Comparison of ENCODE assay signal across 19 cellular contexts in the genomic region with DNA sequence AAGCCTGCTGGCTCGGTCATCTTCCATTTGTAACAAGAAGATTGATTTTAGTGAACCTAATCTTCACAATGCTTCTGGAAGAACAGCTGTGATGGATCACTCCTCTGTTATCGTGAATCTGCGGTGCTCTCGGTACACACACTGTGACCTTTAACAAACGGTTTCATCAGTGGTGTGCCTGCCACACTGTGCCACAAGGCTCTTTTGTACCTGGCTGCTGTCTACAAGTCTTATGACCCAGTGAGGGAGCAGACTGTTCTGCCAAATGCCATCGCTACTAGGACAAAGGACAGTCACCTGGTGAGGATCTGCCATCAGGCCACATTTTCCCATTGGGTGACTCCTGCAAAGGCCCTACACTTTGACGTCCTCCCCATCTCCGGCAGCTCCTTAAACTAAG.
"Had no signal": no experiment of that assay in that cellular context is flagged by ENCODE, and none has a peak within 500 bp of the region (broad histone marks: within the 10 kb centered on the region; RNA-seq: fewer than 3 reads in every experiment).

No MANE protein-coding gene starts in this region.

- DNase-seq: activated CD4-positive, alpha-beta memory T cell treated with anti-CD3 and anti-CD28 coated beads, Interleukin-2, amount 10 ng/mL, durations not matched to agents 7 days and 5 days; activated CD4-positive, alpha-beta T cell treated with anti-CD3 and anti-CD28 coated beads for 48 hours; activated CD8-positive, alpha-beta memory T cell treated with anti-CD3 and anti-CD28 coated beads, Interleukin-2, amount 10 ng/mL, durations not matched to agents 7 days and 5 days; cerebellar nuclear complex; cortex of kidney; erythroblast; foreskin melanocyte; right lobe of liver; stimulated activated CD4-positive, alpha-beta T cell treated with anti-CD3 and anti-CD28 coated beads, Interleukin-4, amount 100 ng/mL, for 24 hours had no signal

- H3K27me3 ChIP-seq: breast epithelium, right lobe of liver had no signal

- H3K27ac Mint-ChIP-seq: activated CD4-positive, alpha-beta memory T cell treated with anti-CD3 and anti-CD28 coated beads, Interleukin-2, amount 10 ng/mL, durations not matched to agents 7 days and 5 days; activated CD8-positive, alpha-beta memory T cell treated with anti-CD3 and anti-CD28 coated beads, Interleukin-2, amount 10 ng/mL, durations not matched to agents 7 days and 5 days; activated naive CD4-positive, alpha-beta T cell treated with anti-CD3 and anti-CD28 coated beads, Interleukin-2, amount 50 U/mL, for 24 hours; activated T-helper 17 cell treated with anti-CD3 and anti-CD28 coated beads, Interleukin-2, amount 50 U/mL, for 72 hours; stimulated activated effector memory CD8-positive, alpha-beta T cell treated with anti-CD3 and anti-CD28 coated beads, Interleukin-12 subunit alpha, Interleukin-12 subunit beta, amount 100 ng/mL, for 72 hours; T-helper 2 cell treated with Interferon-gamma antibody and Interleukin-4, amounts not matched to agents 5 μg/mL and 100 μg/mL, for 36 hours; WTC11 had no signal

- H3K36me3 ChIP-seq: breast epithelium had no signal

- ATAC-seq: activated CD8-positive, alpha-beta memory T cell treated with anti-CD3 and anti-CD28 coated beads, Interleukin-2, amount 10 ng/mL, durations not matched to agents 7 days and 5 days; activated T-helper 17 cell treated with anti-CD3 and anti-CD28 coated beads, Interleukin-2, amount 50 U/mL, for 72 hours; stimulated activated effector memory CD8-positive, alpha-beta T cell treated with anti-CD3 and anti-CD28 coated beads, Interleukin-12 subunit alpha, Interleukin-12 subunit beta, amount 100 ng/mL, for 72 hours; WTC11 had no signal

- H3K9me3 Mint-ChIP-seq: activated CD4-positive, alpha-beta memory T cell treated with anti-CD3 and anti-CD28 coated beads, Interleukin-2, amount 10 ng/mL, durations not matched to agents 7 days and 5 days; activated naive CD4-positive, alpha-beta T cell treated with anti-CD3 and anti-CD28 coated beads, Interleukin-2, amount 50 U/mL, for 24 hours; activated T-helper 17 cell treated with anti-CD3 and anti-CD28 coated beads, Interleukin-2, amount 50 U/mL, for 72 hours; neural crest cell; stimulated activated effector memory CD8-positive, alpha-beta T cell treated with anti-CD3 and anti-CD28 coated beads, Interleukin-12 subunit alpha, Interleukin-12 subunit beta, amount 100 ng/mL, for 72 hours; T-helper 2 cell treated with Interferon-gamma antibody and Interleukin-4, amounts not matched to agents 5 μg/mL and 100 μg/mL, for 36 hours; WTC11 had no signal

- H3K4me3 ChIP-seq: breast epithelium, lung, prostate gland, right lobe of liver, thoracic aorta had no signal

- H3K27ac ChIP-seq: breast epithelium, prostate gland, right lobe of liver, thoracic aorta had no signal

- H3K27me3 Mint-ChIP-seq: activated CD4-positive, alpha-beta memory T cell treated with anti-CD3 and anti-CD28 coated beads, Interleukin-2, amount 10 ng/mL, durations not matched to agents 7 days and 5 days; activated CD8-positive, alpha-beta memory T cell treated with anti-CD3 and anti-CD28 coated beads, Interleukin-2, amount 10 ng/mL, durations not matched to agents 7 days and 5 days; activated naive CD4-positive, alpha-beta T cell treated with anti-CD3 and anti-CD28 coated beads, Interleukin-2, amount 50 U/mL, for 24 hours; activated T-helper 17 cell treated with anti-CD3 and anti-CD28 coated beads, Interleukin-2, amount 50 U/mL, for 72 hours had no signal

- H3K4me1 ChIP-seq: breast epithelium, prostate gland had no signal

- H3K4me3 Mint-ChIP-seq: activated CD4-positive, alpha-beta memory T cell treated with anti-CD3 and anti-CD28 coated beads, Interleukin-2, amount 10 ng/mL, durations not matched to agents 7 days and 5 days; activated CD8-positive, alpha-beta memory T cell treated with anti-CD3 and anti-CD28 coated beads, Interleukin-2, amount 10 ng/mL, durations not matched to agents 7 days and 5 days; activated naive CD4-positive, alpha-beta T cell treated with anti-CD3 and anti-CD28 coated beads, Interleukin-2, amount 50 U/mL, for 24 hours; activated T-helper 17 cell treated with anti-CD3 and anti-CD28 coated beads, Interleukin-2, amount 50 U/mL, for 72 hours; neural crest cell; stimulated activated effector memory CD8-positive, alpha-beta T cell treated with anti-CD3 and anti-CD28 coated beads, Interleukin-12 subunit alpha, Interleukin-12 subunit beta, amount 100 ng/mL, for 72 hours; T-helper 2 cell treated with Interferon-gamma antibody and Interleukin-4, amounts not matched to agents 5 μg/mL and 100 μg/mL, for 36 hours; WTC11 had no signal

- H3K9me3 ChIP-seq: breast epithelium, prostate gland, right lobe of liver, thoracic aorta had no signal
